ENCODE assay signal across 6 cellular contexts in the genomic region with DNA sequence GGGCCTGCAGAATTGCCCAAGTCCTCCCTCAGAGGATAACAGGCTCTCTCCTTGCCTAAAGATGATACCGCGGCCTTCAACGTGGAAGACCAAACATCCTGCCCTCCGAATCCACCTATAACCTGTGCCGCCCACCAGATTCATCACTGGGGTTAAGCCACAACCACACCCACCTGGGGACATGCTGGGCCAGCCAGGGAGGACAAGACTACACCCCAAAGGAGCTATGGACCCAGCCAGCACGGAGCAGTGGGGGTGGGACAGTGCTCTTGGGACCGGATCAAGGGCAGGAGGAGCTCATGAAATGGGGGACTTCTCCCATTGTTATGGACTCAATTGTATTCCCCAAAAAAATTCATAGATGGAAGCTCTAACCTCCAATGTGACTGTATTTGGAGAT.
"Had no signal": no experiment of that assay in that cellular context is flagged by ENCODE, and none has a peak within 500 bp of the region (broad histone marks: within the 10 kb centered on the region; RNA-seq: fewer than 3 reads in every experiment).

No MANE protein-coding gene starts in this region.

- H2AFZ ChIP-seq: GM23248 had no signal

- FAIRE-seq: K562 had no signal

- H3K9me3 ChIP-seq: HAP-1 had no signal

- H3K36me3 ChIP-seq: HAP-1 had no signal

- H3K9ac ChIP-seq: GM23248 had no signal

- H3K4me3 ChIP-seq: GM23248, HAP-1, K562 had no signal

- H3K4me1 ChIP-seq: HAP-1 had no signal

- DNase-seq: GOT3, H7, KG1 had no signal

- H3K27ac ChIP-seq: GM23248 had no signal
